ENCODE assay signal across 17 cellular contexts in the genomic region with DNA sequence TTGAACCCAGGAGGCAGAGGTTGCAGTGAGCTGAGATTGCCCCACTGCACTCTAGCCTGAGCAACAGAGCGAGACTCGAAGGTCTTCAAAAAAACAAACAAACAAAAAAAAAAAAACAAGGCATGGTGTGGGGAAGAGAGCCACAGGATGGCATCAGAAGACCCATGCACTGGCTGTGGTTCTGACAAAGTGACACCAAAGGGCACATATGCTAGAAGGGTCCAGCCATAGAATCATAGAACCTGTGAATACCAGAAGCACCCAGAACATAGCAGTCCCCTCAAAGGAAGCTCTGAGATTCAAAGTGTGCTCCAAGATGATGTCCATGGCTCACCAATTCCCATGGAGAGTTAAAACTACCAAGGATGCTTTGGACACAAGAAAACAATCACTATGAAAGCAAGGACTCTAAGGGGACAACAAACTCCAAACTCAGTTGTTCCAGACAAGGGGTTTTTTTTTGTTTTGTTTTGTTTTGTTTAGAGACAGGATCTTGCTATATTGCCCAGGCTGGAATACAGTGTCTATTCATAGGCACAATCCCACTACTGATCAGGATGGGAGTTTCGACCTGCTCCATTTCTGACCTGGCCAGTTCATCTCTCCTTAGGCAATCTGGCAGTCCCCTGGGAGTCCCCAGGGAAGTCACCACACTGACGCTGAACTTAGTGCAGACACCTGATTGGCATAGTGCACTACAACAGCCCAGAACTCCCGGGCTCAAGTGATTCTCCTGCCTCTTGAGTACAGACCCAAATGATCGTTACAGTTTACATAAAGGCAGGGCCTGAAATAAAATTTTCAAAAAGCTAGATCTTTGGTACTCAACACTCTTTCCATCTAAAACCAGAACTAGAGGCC. TPM values are rescaled to one million over a fixed set of nuclear protein-coding genes. Genes with fewer than 3 reads are reported as not detected.
DNase-seq lines count a peak whose midpoint lies in the region; ATAC-seq, FAIRE-seq and TF ChIP-seq lines count a peak whose summit lies in the region.
"Had no signal": no experiment of that assay in that cellular context is flagged by ENCODE, and none has a peak within 500 bp of the region (broad histone marks: within the 10 kb centered on the region; RNA-seq: fewer than 3 reads in every experiment).

No MANE protein-coding gene starts in this region.

- TF ChIP-seq CTCF in A549 (IDR thresholded peaks at IDR 0.05) (no peak), osteocyte (IDR thresholded peaks at IDR 0.05) (no peak)

- H3K4me1 Mint-ChIP-seq in osteocyte (ENCODE audit: unreplicated experiment), result peaks cover 37% of the 10 kb centered on the region

- no peaks in the 10 kb centered on the region for H3K36me3 ChIP-seq in esophagus (ENCODE audit: control insufficient read depth in 2 of 2, insufficient read depth in 2 of 2, low read length in 1 of 2)
- H3K36me3 ChIP-seq: thoracic aorta had no signal

- H3K4me1 ChIP-seq in A549 (peaks cover 63% of the 10 kb centered on the region), esophagus (ENCODE audit: control insufficient read depth in 2 of 2, insufficient read depth in 2 of 2, low read length in 1 of 2) (peaks cover 6 to 16% of the 10 kb centered on the region in 2 donors)

- no peaks in the 10 kb centered on the region for H3K27me3 ChIP-seq in esophagus (ENCODE audit: control insufficient read depth in 1 of 2, insufficient read depth in 2 of 2, low read length in 2 of 2)

- POLR2A ChIA-PET in A549 (lab: Yijun Ruan, JAX), result no interaction called here

- peak overlapping the region; percentile 91 for H3K27ac Mint-ChIP-seq in osteocyte (ENCODE audit: unreplicated experiment)

- DNase-seq in A549 (ENCODE audit: low read depth in 1 of 2, low spot score in 1 of 2) (no peak), osteocyte (ENCODE audit: extremely low spot score, unreplicated experiment) (no peak), NCI-H2081 treated with DMSO at 0.1 percent for 48 hours (lab: John Stamatoyannopoulos, UW) (no peak)
- DNase-seq: activated naive CD4-positive, alpha-beta T cell; glutamatergic neuron; NCI-H2107; T-helper 1 cell had no signal

- H3K4me3 ChIP-seq in A549 (no peak overlapping the region), esophagus (ENCODE audit: low read depth in 1 of 2, low read length in 2 of 2) (no peak overlapping the region)
- H3K4me3 ChIP-seq: thoracic aorta had no signal

- no peak for TF ChIP-seq EP300 in A549 (IDR thresholded peaks at IDR 0.05)

- TF ChIP-seq RAD21 in A549 (conservative IDR thresholded peaks at IDR 0.05 in 1 of 2, IDR thresholded peaks at IDR 0.05 in 1 of 2), result no peak

- TF ChIP-seq POLR2A in A549 (IDR thresholded peaks at IDR 0.05; ENCODE audit: low read length), result no peak

- no peaks in the 10 kb centered on the region for H3K9me3 Mint-ChIP-seq in osteocyte (ENCODE audit: unreplicated experiment)

- H3K9me3 ChIP-seq in A549 (no peaks in the 10 kb centered on the region), esophagus (ENCODE audit: control insufficient read depth in 2 of 2, insufficient read depth in 1 of 2, low read depth in 1 of 2, low read length in 1 of 2) (no peaks in the 10 kb centered on the region)
- H3K9me3 ChIP-seq: thoracic aorta had no signal

- peaks cover 2% of the 10 kb centered on the region for H3K36me3 Mint-ChIP-seq in osteocyte (ENCODE audit: unreplicated experiment)

- no peaks in the 10 kb centered on the region for H3K27me3 Mint-ChIP-seq in osteocyte (ENCODE audit: unreplicated experiment)

- WGBS in A549 (ENCODE audit: missing lambda C conversion rate), result 93% methylated on average over 6 of the region's 6 CpGs
- WGBS in esophagus, 2 donors, result 70 to 78% methylated on average over 6 of the region's 6 CpGs

- CTCF ChIA-PET in A549 (lab: Yijun Ruan, JAX), result interaction anchor here (0.8 to 1.5 kb wide), 3 partner anchors 18 to 317 kb away, joined by 3 to 5 read pairs (median 3); no protein-coding TSS in a partner anchor

- peak overlapping the region; percentile 65 to 76; a peak in 5 of 6 replicates for H3K27ac ChIP-seq in A549
- H3K27ac ChIP-seq in esophagus (ENCODE audit: low read depth in 2 of 2, low read length in 1 of 2), result peak overlapping the region; percentile 71 to 83

- ATAC-seq in A549 (no peak), HG03432 (IDR thresholded peaks at IDR 0.05; ENCODE audit: unreplicated experiment) (peak; percentile 35), GM21528 (IDR thresholded peaks at IDR 0.05; ENCODE audit: low FRiP score, unreplicated experiment) (no peak), GM19035 (IDR thresholded peaks at IDR 0.05; ENCODE audit: unreplicated experiment) (no peak), GM21447 (IDR thresholded peaks at IDR 0.05; ENCODE audit: unreplicated experiment) (no peak)

- FAIRE-seq in A549 (lab: Jason Lieb, UNC), result no peak
- FAIRE-seq: bronchial epithelial cell, D721Med, endometrium, keratinocyte had no signal

- H3K4me2 ChIP-seq in A549, result peak overlapping the region; percentile 49

- no peak overlapping the region for H3K4me3 Mint-ChIP-seq in osteocyte (ENCODE audit: unreplicated experiment)

TF ChIP-seq in A549, 52 proteins besides CTCF, POLR2A, EP300 and RAD21:
- TF ChIP-seq MAZ (IDR thresholded peaks at IDR 0.05; ENCODE audit: borderline replicate concordance, low read depth, low read length) (no peak), FOSB (CRISPR knock-in tag; IDR thresholded peaks at IDR 0.05) (no peak), JUN (IDR thresholded peaks at IDR 0.05) (no peak), KDM1A (IDR thresholded peaks at IDR 0.05; ENCODE audit: low read depth) (no peak), RFX5 (IDR thresholded peaks at IDR 0.05) (no peak), HOXA7 (CRISPR knock-in tag; IDR thresholded peaks at IDR 0.05) (no peak), FOXS1 (CRISPR knock-in tag; IDR thresholded peaks at IDR 0.05) (no peak), CHD4 (IDR thresholded peaks at IDR 0.05; ENCODE audit: borderline replicate concordance) (no peak), NPAS2 (CRISPR knock-in tag; IDR thresholded peaks at IDR 0.05; ENCODE audit: borderline replicate concordance) (no peak), ESRRA (IDR thresholded peaks at IDR 0.05; ENCODE audit: borderline replicate concordance, low read length) (no peak), TFCP2L1 (CRISPR knock-in tag; IDR thresholded peaks at IDR 0.05) (no peak), SREBF2 (IDR thresholded peaks at IDR 0.05) (no peak), CBX2 (IDR thresholded peaks at IDR 0.05; ENCODE audit: borderline replicate concordance, low read depth) (no peak), KDM5A (IDR thresholded peaks at IDR 0.05) (no peak), EHMT2 (IDR thresholded peaks at IDR 0.05; ENCODE audit: low read depth) (no peak)
- TF ChIP-seq, protein P1, sequence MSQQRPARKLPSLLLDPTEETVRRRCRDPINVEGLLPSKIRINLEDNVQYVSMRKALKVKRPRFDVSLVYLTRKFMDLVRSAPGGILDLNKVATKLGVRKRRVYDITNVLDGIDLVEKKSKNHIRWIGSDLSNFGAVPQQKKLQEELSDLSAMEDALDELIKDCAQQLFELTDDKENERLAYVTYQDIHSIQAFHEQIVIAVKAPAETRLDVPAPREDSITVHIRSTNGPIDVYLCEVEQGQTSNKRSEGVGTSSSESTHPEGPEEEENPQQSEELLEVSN (IDR thresholded peaks at IDR 0.05; ENCODE audit: borderline replicate concordance, low read depth), result no peak
- TF ChIP-seq, protein P2, sequence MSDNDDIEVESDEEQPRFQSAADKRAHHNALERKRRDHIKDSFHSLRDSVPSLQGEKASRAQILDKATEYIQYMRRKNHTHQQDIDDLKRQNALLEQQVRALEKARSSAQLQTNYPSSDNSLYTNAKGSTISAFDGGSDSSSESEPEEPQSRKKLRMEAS (IDR thresholded peaks at IDR 0.05), result no peak
- TF ChIP-seq, protein P3, sequence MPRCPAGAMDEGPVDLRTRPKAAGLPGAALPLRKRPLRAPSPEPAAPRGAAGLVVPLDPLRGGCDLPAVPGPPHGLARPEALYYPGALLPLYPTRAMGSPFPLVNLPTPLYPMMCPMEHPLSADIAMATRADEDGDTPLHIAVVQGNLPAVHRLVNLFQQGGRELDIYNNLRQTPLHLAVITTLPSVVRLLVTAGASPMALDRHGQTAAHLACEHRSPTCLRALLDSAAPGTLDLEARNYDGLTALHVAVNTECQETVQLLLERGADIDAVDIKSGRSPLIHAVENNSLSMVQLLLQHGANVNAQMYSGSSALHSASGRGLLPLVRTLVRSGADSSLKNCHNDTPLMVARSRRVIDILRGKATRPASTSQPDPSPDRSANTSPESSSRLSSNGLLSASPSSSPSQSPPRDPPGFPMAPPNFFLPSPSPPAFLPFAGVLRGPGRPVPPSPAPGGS (IDR thresholded peaks at IDR 0.05), result no peak
- TF ChIP-seq, protein P4, sequence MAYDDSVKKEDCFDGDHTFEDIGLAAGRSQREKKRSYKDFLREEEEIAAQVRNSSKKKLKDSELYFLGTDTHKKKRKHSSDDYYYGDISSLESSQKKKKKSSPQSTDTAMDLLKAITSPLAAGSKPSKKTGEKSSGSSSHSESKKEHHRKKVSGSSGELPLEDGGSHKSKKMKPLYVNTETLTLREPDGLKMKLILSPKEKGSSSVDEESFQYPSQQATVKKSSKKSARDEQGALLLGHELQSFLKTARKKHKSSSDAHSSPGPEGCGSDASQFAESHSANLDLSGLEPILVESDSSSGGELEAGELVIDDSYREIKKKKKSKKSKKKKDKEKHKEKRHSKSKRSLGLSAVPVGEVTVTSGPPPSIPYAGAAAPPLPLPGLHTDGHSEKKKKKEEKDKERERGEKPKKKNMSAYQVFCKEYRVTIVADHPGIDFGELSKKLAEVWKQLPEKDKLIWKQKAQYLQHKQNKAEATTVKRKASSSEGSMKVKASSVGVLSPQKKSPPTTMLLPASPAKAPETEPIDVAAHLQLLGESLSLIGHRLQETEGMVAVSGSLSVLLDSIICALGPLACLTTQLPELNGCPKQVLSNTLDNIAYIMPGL (CRISPR knock-in tag; IDR thresholded peaks at IDR 0.05; ENCODE audit: borderline replicate concordance), result no peak

RNA-seq across cellular contexts. Expression of a gene that starts 56.4 kb away (rescaled TPM):
- polyA plus RNA-seq in A549 (2011; rRNA removed) (8.9 and 12.1 TPM in 2 replicates), A549 (2017; fragmentation: RNase III; extraction: RNeasy Plus Mini Kit Qiagen cat#74134 plus additional on column Dnase treatment) (5.0 to 5.8 TPM (median 5.5 TPM) in 3 replicates), esophagus (10 to 100 TPM in 1 of 2 donors, 1 to 10 TPM in 1; 3.8 to 10.5 TPM)
- 2.2 and 2.6 TPM in 2 replicates for polyA plus RNA-seq in A549 (2012; cell fraction: cytosol; rRNA removed)
- 3.6 and 3.9 TPM in 2 replicates for polyA plus RNA-seq in A549 (2012; cell fraction: nucleus; rRNA removed)
- polyA minus RNA-seq in A549 (2011; rRNA and poly(A)+ RNA removed), result 19.1 and 19.3 TPM in 2 replicates
- total RNA-seq in osteocyte, result 14.1 and 17.2 TPM in 2 replicates
